1 cellular context compared by ENCODE assay signal in genomic region chr3:35639251-35640185, GRCh38.
TF ChIP-seq lines count a peak whose summit lies in the region.

Gene ARPP21 (plus strand): TSS chr3:35639525. CDS start chr3:35681752, 42,227 bp downstream.

TF ChIP-seq in SK-N-SH, 30 proteins besides CTCF, POLR2A, EP300 and RAD21 (continued from another document):
- TF ChIP-seq IRF3 (IDR thresholded peaks at IDR 0.05; ENCODE audit: low read depth, low read length), result no peak
- TF ChIP-seq YY1 (IDR thresholded peaks at IDR 0.05; ENCODE audit: low read depth), result no peak
- no peak for TF ChIP-seq REST (IDR thresholded peaks at IDR 0.05; ENCODE audit: low read depth, low read length)
- TF ChIP-seq FOXM1 (IDR thresholded peaks at IDR 0.05; ENCODE audit: low read depth), result no peak
- TF ChIP-seq RXRA (IDR thresholded peaks at IDR 0.05; ENCODE audit: borderline replicate concordance, low read depth), result no peak
